In genomic region chr9:102044133-102044532, GRCh38 we compare ENCODE assay signal across 8 cellular contexts.
"Had no signal": no experiment of that assay in that cellular context is flagged by ENCODE, and none has a peak within 500 bp of the region (broad histone marks: within the 10 kb centered on the region; RNA-seq: fewer than 3 reads in every experiment).

No MANE protein-coding gene starts in this region.

- H2AFZ ChIP-seq: GM23248 had no signal

- DNase-seq: GM23248, GOT3, H7, HFFc6, KG1 had no signal

- ATAC-seq: HCT116 had no signal

- H3K4me3 ChIP-seq: GM23248, HAP-1 had no signal

- H3K27ac ChIP-seq: GM23248, HL-60 had no signal

- H3K9ac ChIP-seq: GM23248 had no signal

- H3K36me3 ChIP-seq: HAP-1 had no signal

- H3K9me3 ChIP-seq: HAP-1 had no signal

- H3K4me1 ChIP-seq: HAP-1 had no signal
